ENCODE assay signal across 2 cellular contexts in the genomic region with DNA sequence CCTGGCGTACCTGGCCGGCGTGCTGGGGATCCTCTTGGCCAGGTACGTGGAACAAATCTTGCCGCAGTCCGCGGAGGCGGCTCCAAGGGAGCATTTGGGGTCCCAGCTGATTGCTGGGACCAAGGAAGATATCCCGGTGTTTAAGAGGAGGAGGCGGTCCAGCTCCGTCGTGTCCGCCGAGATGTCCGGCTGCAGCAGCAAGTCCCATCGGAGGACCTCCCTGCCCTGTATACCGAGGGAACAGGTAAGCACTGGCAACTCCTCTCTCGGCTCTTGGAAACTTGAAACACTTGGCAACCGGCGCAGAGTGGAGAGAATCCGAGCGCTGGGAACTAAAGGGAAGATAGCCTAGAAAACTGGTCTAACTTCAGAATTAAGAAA.
TF ChIP-seq lines count a peak whose summit lies in the region.

No MANE protein-coding gene starts in this region.

TF ChIP-seq in liver, 16 proteins besides CTCF, POLR2A, EP300 and RAD21:
- TF ChIP-seq, protein P1, sequence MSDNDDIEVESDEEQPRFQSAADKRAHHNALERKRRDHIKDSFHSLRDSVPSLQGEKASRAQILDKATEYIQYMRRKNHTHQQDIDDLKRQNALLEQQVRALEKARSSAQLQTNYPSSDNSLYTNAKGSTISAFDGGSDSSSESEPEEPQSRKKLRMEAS (IDR thresholded peaks at IDR 0.05): no peak
- TF ChIP-seq, protein P2, sequence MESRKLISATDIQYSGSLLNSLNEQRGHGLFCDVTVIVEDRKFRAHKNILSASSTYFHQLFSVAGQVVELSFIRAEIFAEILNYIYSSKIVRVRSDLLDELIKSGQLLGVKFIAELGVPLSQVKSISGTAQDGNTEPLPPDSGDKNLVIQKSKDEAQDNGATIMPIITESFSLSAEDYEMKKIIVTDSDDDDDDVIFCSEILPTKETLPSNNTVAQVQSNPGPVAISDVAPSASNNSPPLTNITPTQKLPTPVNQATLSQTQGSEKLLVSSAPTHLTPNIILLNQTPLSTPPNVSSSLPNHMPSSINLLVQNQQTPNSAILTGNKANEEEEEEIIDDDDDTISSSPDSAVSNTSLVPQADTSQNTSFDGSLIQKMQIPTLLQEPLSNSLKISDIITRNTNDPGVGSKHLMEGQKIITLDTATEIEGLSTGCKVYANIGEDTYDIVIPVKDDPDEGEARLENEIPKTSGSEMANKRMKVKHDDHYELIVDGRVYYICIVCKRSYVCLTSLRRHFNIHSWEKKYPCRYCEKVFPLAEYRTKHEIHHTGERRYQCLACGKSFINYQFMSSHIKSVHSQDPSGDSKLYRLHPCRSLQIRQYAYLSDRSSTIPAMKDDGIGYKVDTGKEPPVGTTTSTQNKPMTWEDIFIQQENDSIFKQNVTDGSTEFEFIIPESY (IDR thresholded peaks at IDR 0.05): no peak
- TF ChIP-seq TAF1 (conservative IDR thresholded peaks at IDR 0.05) (no peak), HNF4A (conservative IDR thresholded peaks at IDR 0.05) (no peak), FOXA2 (IDR thresholded peaks at IDR 0.05) (no peak), GABPA (IDR thresholded peaks at IDR 0.05 in 1 of 2, conservative IDR thresholded peaks at IDR 0.05 in 1 of 2) (no peak), NR2F2 (IDR thresholded peaks at IDR 0.05) (no peak), EGR1 (IDR thresholded peaks at IDR 0.05; ENCODE audit: low read depth in 2 of 2) (no peak), YY1 (IDR thresholded peaks at IDR 0.05) (no peak), JUND (IDR thresholded peaks at IDR 0.05) (no peak), RXRA (IDR thresholded peaks at IDR 0.05) (no peak), FOXA1 (IDR thresholded peaks at IDR 0.05) (no peak), HNF4G (IDR thresholded peaks at IDR 0.05) (no peak), SP1 (IDR thresholded peaks at IDR 0.05) (no peak)
- TF ChIP-seq, protein P3, sequence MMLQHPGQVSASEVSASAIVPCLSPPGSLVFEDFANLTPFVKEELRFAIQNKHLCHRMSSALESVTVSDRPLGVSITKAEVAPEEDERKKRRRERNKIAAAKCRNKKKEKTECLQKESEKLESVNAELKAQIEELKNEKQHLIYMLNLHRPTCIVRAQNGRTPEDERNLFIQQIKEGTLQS (IDR thresholded peaks at IDR 0.05): no peak
- TF ChIP-seq, protein P4, sequence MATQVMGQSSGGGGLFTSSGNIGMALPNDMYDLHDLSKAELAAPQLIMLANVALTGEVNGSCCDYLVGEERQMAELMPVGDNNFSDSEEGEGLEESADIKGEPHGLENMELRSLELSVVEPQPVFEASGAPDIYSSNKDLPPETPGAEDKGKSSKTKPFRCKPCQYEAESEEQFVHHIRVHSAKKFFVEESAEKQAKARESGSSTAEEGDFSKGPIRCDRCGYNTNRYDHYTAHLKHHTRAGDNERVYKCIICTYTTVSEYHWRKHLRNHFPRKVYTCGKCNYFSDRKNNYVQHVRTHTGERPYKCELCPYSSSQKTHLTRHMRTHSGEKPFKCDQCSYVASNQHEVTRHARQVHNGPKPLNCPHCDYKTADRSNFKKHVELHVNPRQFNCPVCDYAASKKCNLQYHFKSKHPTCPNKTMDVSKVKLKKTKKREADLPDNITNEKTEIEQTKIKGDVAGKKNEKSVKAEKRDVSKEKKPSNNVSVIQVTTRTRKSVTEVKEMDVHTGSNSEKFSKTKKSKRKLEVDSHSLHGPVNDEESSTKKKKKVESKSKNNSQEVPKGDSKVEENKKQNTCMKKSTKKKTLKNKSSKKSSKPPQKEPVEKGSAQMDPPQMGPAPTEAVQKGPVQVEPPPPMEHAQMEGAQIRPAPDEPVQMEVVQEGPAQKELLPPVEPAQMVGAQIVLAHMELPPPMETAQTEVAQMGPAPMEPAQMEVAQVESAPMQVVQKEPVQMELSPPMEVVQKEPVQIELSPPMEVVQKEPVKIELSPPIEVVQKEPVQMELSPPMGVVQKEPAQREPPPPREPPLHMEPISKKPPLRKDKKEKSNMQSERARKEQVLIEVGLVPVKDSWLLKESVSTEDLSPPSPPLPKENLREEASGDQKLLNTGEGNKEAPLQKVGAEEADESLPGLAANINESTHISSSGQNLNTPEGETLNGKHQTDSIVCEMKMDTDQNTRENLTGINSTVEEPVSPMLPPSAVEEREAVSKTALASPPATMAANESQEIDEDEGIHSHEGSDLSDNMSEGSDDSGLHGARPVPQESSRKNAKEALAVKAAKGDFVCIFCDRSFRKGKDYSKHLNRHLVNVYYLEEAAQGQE (IDR thresholded peaks at IDR 0.05): no peak

TF ChIP-seq in HepG2, 621 proteins besides CTCF, POLR2A, EP300 and RAD21 (continued from another document):
- no peak for TF ChIP-seq ZNF292 (CRISPR knock-in tag; IDR thresholded peaks at IDR 0.05; ENCODE audit: borderline replicate concordance, low read depth)
TF ChIP-seq in HepG2: peak in this region for 0.
